Comparison of ENCODE assay signal across 1 cellular context in genomic region chr3:190258634-190259033, GRCh38.
TF ChIP-seq lines count a peak whose summit lies in the region.

No MANE protein-coding gene starts in this region.

TF ChIP-seq in GM23338, 12 proteins besides CTCF, POLR2A, EP300 and RAD21 (continued from another document):
- TF ChIP-seq ZNF462 (CRISPR knock-in tag; IDR thresholded peaks at IDR 0.05) = no peak
- TF ChIP-seq NANOG (IDR thresholded peaks at IDR 0.05; ENCODE audit: borderline replicate concordance) = no peak
- TF ChIP-seq CREB1 (CRISPR knock-in tag; IDR thresholded peaks at IDR 0.05; ENCODE audit: low read depth) = no peak
- no peak for TF ChIP-seq REST (IDR thresholded peaks at IDR 0.05; ENCODE audit: unreplicated experiment)
- no peak for TF ChIP-seq EZH2 (IDR thresholded peaks at IDR 0.05; ENCODE audit: low read depth, unreplicated experiment)
- no peak for TF ChIP-seq ETS1 (IDR thresholded peaks at IDR 0.05)
- no peak for TF ChIP-seq JUNB (IDR thresholded peaks at IDR 0.05; ENCODE audit: unreplicated experiment)
- TF ChIP-seq EZH2phosphoT487 (IDR thresholded peaks at IDR 0.05; ENCODE audit: unreplicated experiment) = no peak
- no peak for TF ChIP-seq ZNF114 (CRISPR knock-in tag; IDR thresholded peaks at IDR 0.05)
- TF ChIP-seq ZNF331 (CRISPR knock-in tag; IDR thresholded peaks at IDR 0.05; ENCODE audit: low read depth) = no peak
- no peak for TF ChIP-seq POLR2AphosphoS5 (IDR thresholded peaks at IDR 0.05; ENCODE audit: low read depth)
